ENCODE assay signal across 25 cellular contexts in genomic region chr20:34988176-34988540, GRCh38. TPM values are rescaled to one million over a fixed set of nuclear protein-coding genes. Genes with fewer than 3 reads are reported as not detected.
DNase-seq lines count a peak whose midpoint lies in the region; ATAC-seq, FAIRE-seq and TF ChIP-seq lines count a peak whose summit lies in the region.
"Had no signal": no experiment of that assay in that cellular context is flagged by ENCODE, and none has a peak within 500 bp of the region (broad histone marks: within the 10 kb centered on the region; RNA-seq: fewer than 3 reads in every experiment).

No MANE protein-coding gene starts in this region.

- H2BK120ac ChIP-seq in H1 (replicated peaks; ENCODE audit: low read depth, low read length) (no peak overlapping the region), mesenchymal stem cell (ENCODE audit: low read depth, low read length) (no peak overlapping the region)

- ATAC-seq in CD4-positive, CD25-positive, alpha-beta regulatory T cell (ENCODE audit: low read depth in 2 of 2), result no peak
- ATAC-seq in HG02884 (IDR thresholded peaks at IDR 0.05; ENCODE audit: unreplicated experiment), result no peak

- POLR2A ChIA-PET in H1 (lab: Charles Lee; ENCODE audit: partially characterized antibody), result interaction anchor here (0.9 to 1.6 kb wide), 9 partner anchors 9 to 136 kb away, joined by 3 to 4 read pairs (median 3); partner anchors contain the start of genes GSS and MYH7B

- no peak for DNase-seq in CD4-positive, CD25-positive, alpha-beta regulatory T cell
- DNase-seq in OCI-M1 (lab: John Stamatoyannopoulos, UW) (peak; percentile 9), H1 (ENCODE audit: low read depth in 1 of 2, low spot score in 2 of 2) (no peak), mesenchymal stem cell (no peak), A172 (ENCODE audit: low spot score) (no peak), dermis blood vessel endothelial cell (no peak), NCI-H1417 treated with DMSO at 0.1 percent for 48 hours (lab: John Stamatoyannopoulos, UW) (no peak)
- DNase-seq: ACHN; activated CD4-positive, alpha-beta T cell treated with anti-CD3 and anti-CD28 coated beads for 48 hours; activated naive CD4-positive, alpha-beta T cell treated with anti-CD3 and anti-CD28 coated beads, Interleukin-2, amount 50 U/mL, for 16 hours; activated T-cell treated with anti-CD3 and anti-CD28 coated beads, Interleukin-2, amount 50 U/mL, for 72 hours; aorta; cerebellar nuclear complex; effector memory CD4-positive, alpha-beta T cell; MG63; NCI-H1694; SHP77 had no signal

- peak overlapping the region; percentile 87 for H3K4ac ChIP-seq in H1 (replicated peaks; ENCODE audit: insufficient read length, low read depth, low read length)
- no peak overlapping the region for H3K4ac ChIP-seq in mesenchymal stem cell (ENCODE audit: low read depth in 1 of 2, low read length in 2 of 2)

- no peak overlapping the region for H3K14ac ChIP-seq in H1 (ENCODE audit: insufficient read length)
- H3K14ac ChIP-seq in mesenchymal stem cell (ENCODE audit: low read length in 2 of 2), result no peak overlapping the region

- H3K27ac ChIP-seq in CD4-positive, CD25-positive, alpha-beta regulatory T cell (ENCODE audit: insufficient read depth, low read length, poor library complexity, severe bottlenecking), result no peak overlapping the region
- H3K27ac ChIP-seq in H1 (ENCODE audit: low read depth, low read length) (no peak overlapping the region), mesenchymal stem cell (ENCODE audit: low read length, poor library complexity, severe bottlenecking) (no peak overlapping the region)
- H3K27ac ChIP-seq: BLaER1 treated with 17β-estradiol and CSF1 and Interleukin-3, amounts not matched to agents 10 nM and 100 nM; esophagus muscularis mucosa; suprapubic skin; vagina had no signal

- H3K9me3 ChIP-seq in CD4-positive, CD25-positive, alpha-beta regulatory T cell (ENCODE audit: control insufficient read depth in 2 of 2, low read length in 2 of 2), result no peaks in the 10 kb centered on the region
- no peaks in the 10 kb centered on the region for H3K9me3 ChIP-seq in H1 (ENCODE audit: insufficient read depth in 2 of 2, low read depth in 1 of 2, low read length in 1 of 2)
- no peaks in the 10 kb centered on the region for H3K9me3 ChIP-seq in mesenchymal stem cell (ENCODE audit: control insufficient read depth, low read length)
- H3K9me3 ChIP-seq: BLaER1 treated with 17β-estradiol and CSF1 and Interleukin-3, amounts not matched to agents 10 nM and 100 nM; esophagus muscularis mucosa; MG63; suprapubic skin; vagina had no signal

- H3K4me1 Mint-ChIP-seq in CD4-positive, CD25-positive, alpha-beta regulatory T cell, result peaks cover 0 to 6% (median 0%) of the 10 kb centered on the region in 4 donors

- H3K79me1 ChIP-seq in H1 (ENCODE audit: low read depth, low read length) (no peaks in the 10 kb centered on the region), mesenchymal stem cell (replicated peaks; ENCODE audit: low read length, poor library complexity, severe bottlenecking) (peaks cover 4% of the 10 kb centered on the region)

- H3K4me3 Mint-ChIP-seq in CD4-positive, CD25-positive, alpha-beta regulatory T cell, result no peak overlapping the region
- H3K4me3 Mint-ChIP-seq: activated T-cell treated with anti-CD3 and anti-CD28 coated beads, Interleukin-2, amount 50 U/mL, for 72 hours; mesothelial cell of epicardium; natural killer cell treated with Interleukin-12 subunit alpha and Interleukin-12 subunit beta and Interleukin-15 and Interleukin-18, amount 100 ng/mL, for 72 hours had no signal

- H3K4me1 ChIP-seq in CD4-positive, CD25-positive, alpha-beta regulatory T cell (ENCODE audit: control insufficient read depth, insufficient read depth, low read length, poor library complexity, severe bottlenecking), result no peaks in the 10 kb centered on the region
- peaks cover 0 to 24% (median 18%) of the 10 kb centered on the region in 4 experiments; a peak in 6 of 7 replicates for H3K4me1 ChIP-seq in H1 (replicated peaks in 1 of 4; ENCODE audit: control insufficient read depth in 3 of 4, insufficient read depth in 4 of 4, low read length in 3 of 4)
- H3K4me1 ChIP-seq in mesenchymal stem cell (ENCODE audit: control insufficient read depth, insufficient read depth, low read depth, low read length), result peaks cover 6% of the 10 kb centered on the region

- H2BK20ac ChIP-seq in H1 (ENCODE audit: low read length), result peak overlapping the region; percentile 3; the same call in 1 of the 2 replicates

- H4K91ac ChIP-seq in H1 (replicated peaks; ENCODE audit: insufficient read length, low read length) (peak overlapping the region; percentile 44), mesenchymal stem cell (ENCODE audit: low read length) (peak overlapping the region; percentile 34)

- H3K79me2 ChIP-seq in H1 (ENCODE audit: control insufficient read depth in 1 of 2, insufficient read depth in 2 of 2, low read length in 2 of 2), result no peaks in the 10 kb centered on the region

- peaks cover 7% of the 10 kb centered on the region for H3K27me3 Mint-ChIP-seq in CD4-positive, CD25-positive, alpha-beta regulatory T cell

- WGBS in H1 (ENCODE audit: extremely low coverage in 1 of 2, insufficient coverage in 1 of 2, insufficient read length in 1 of 2, insufficient replicate concordance in 2 of 2, low coverage in 1 of 2, low lambda C conversion rate in 2 of 2, missing lambda C conversion rate in 1 of 2), 2 experiments, result 93% methylated on average over 12 of the region's 12 CpGs; no CpG with 5 or more reads in 1 of the 2 experiments
- 93% methylated on average over 12 of the region's 12 CpGs for WGBS in mesenchymal stem cell

- 0 out of 2 replicates have a peak overlapping the region, but pooled peaks have one; percentile 56 for H2AK5ac ChIP-seq in H1 (ENCODE audit: low read depth, low read length)
- H2AK5ac ChIP-seq in mesenchymal stem cell (ENCODE audit: low read length, severe bottlenecking), result no peak overlapping the region

- TF ChIP-seq CTCF in H1 (IDR thresholded peaks at IDR 0.05; ENCODE audit: control extremely low read depth in 1 of 3, insufficient read depth in 1 of 3, low read depth in 1 of 3, low read length in 3 of 3), result no peak

- no peak overlapping the region for H4K5ac ChIP-seq in H1 (ENCODE audit: insufficient read length, low read depth, low read length)

- peak overlapping the region; percentile 55; the same call in 1 of the 2 replicates for H2BK12ac ChIP-seq in H1 (ENCODE audit: low read depth, low read length)
- no peak overlapping the region for H2BK12ac ChIP-seq in mesenchymal stem cell (ENCODE audit: low read length in 2 of 2)

- no peak for TF ChIP-seq RAD21 in H1 (IDR thresholded peaks at IDR 0.05 in 1 of 2, conservative IDR thresholded peaks at IDR 0.05 in 1 of 2; ENCODE audit: low read depth in 2 of 2, low read length in 2 of 2)

- H2BK15ac ChIP-seq in H1 (ENCODE audit: low read length) (peak overlapping the region; percentile 36; the same call in 1 of the 2 replicates), mesenchymal stem cell (ENCODE audit: low read depth, poor library complexity, severe bottlenecking) (no peak overlapping the region)

- H3K23ac ChIP-seq in H1 (ENCODE audit: insufficient read length) (no peak overlapping the region), mesenchymal stem cell (ENCODE audit: low read length in 2 of 2) (no peak overlapping the region)

- no peak for TF ChIP-seq POLR2A in H1 (IDR thresholded peaks at IDR 0.05; ENCODE audit: control extremely low read depth in 1 of 2, low read depth in 2 of 2, low read length in 2 of 2)

- no peak overlapping the region for H4K8ac ChIP-seq in H1 (ENCODE audit: extremely low read depth, insufficient read depth, low read length)
- no peak overlapping the region for H4K8ac ChIP-seq in mesenchymal stem cell (ENCODE audit: low read length)

- H4K20me1 ChIP-seq in H1 (replicated peaks in 1 of 2; ENCODE audit: control insufficient read depth in 1 of 2, insufficient read depth in 2 of 2, low read length in 2 of 2), result peaks cover 0 to 4% of the 10 kb centered on the region in 2 experiments

- H3K56ac ChIP-seq in H1 (replicated peaks; ENCODE audit: insufficient read length, low read depth, low read length), result no peak overlapping the region

- no peaks in the 10 kb centered on the region for H3K36me3 Mint-ChIP-seq in CD4-positive, CD25-positive, alpha-beta regulatory T cell
- H3K36me3 Mint-ChIP-seq: mesothelial cell of epicardium; natural killer cell treated with Interleukin-12 subunit alpha and Interleukin-12 subunit beta and Interleukin-15 and Interleukin-18, amount 100 ng/mL, for 72 hours had no signal

- H3K9ac ChIP-seq in H1 (replicated peaks in 1 of 4; ENCODE audit: extremely low read depth in 1 of 4, low read depth in 3 of 4, low read length in 3 of 4), result no peak overlapping the region
- no peak overlapping the region for H3K9ac ChIP-seq in mesenchymal stem cell (ENCODE audit: low read length)
- H3K9ac ChIP-seq: BLaER1 treated with 17β-estradiol and CSF1 and Interleukin-3, amounts not matched to agents 10 nM and 100 nM had no signal

- peak overlapping the region in 2 of 3 donors; percentile 16 to 26 for H3K27ac Mint-ChIP-seq in CD4-positive, CD25-positive, alpha-beta regulatory T cell
- H3K27ac Mint-ChIP-seq: activated T-cell treated with anti-CD3 and anti-CD28 coated beads, Interleukin-2, amount 50 U/mL, for 72 hours; mesothelial cell of epicardium; natural killer cell treated with Interleukin-12 subunit alpha and Interleukin-12 subunit beta and Interleukin-15 and Interleukin-18, amount 100 ng/mL, for 72 hours had no signal

- FAIRE-seq in H1 (lab: Jason Lieb, UNC), result no peak
- FAIRE-seq: H54 had no signal

- H2AFZ ChIP-seq in H1 (ENCODE audit: low read length) (no peak overlapping the region), mesenchymal stem cell (ENCODE audit: low read depth, low read length) (no peak overlapping the region)

- peaks cover 4% of the 10 kb centered on the region; the same call in 1 of the 2 replicates for H3K23me2 ChIP-seq in H1 (ENCODE audit: low read depth, low read length)

- H3K27me3 ChIP-seq in CD4-positive, CD25-positive, alpha-beta regulatory T cell (ENCODE audit: control insufficient read depth, insufficient read depth, low read length), result no peaks in the 10 kb centered on the region
- peaks cover 0 to 8% (median 5%) of the 10 kb centered on the region in 4 experiments; a peak in 3 of 7 replicates for H3K27me3 ChIP-seq in H1 (replicated peaks in 1 of 4; ENCODE audit: control insufficient read depth in 3 of 4, extremely low read depth in 1 of 4, insufficient read depth in 3 of 4, low read length in 3 of 4)
- H3K27me3 ChIP-seq in mesenchymal stem cell (ENCODE audit: control insufficient read depth in 1 of 2, insufficient read depth in 1 of 2, low read length in 2 of 2), result peaks cover 31 to 51% of the 10 kb centered on the region in 2 experiments
- H3K27me3 ChIP-seq: BLaER1 treated with 17β-estradiol and CSF1 and Interleukin-3, amounts not matched to agents 10 nM and 100 nM; MG63; vagina had no signal

- CTCF ChIA-PET in H1 (lab: Charles Lee; ENCODE audit: partially characterized antibody), result interaction anchor here (1.3 to 1.7 kb wide), 2 partner anchors 11 to 116 kb away, joined by 3 to 5 read pairs; partner anchors contain the start of gene GGT7

- H2BK5ac ChIP-seq in H1 (ENCODE audit: low read depth, low read length) (no peak overlapping the region), mesenchymal stem cell (ENCODE audit: low read depth, low read length, poor library complexity, severe bottlenecking) (no peak overlapping the region)

- no peak overlapping the region for H3K4me2 ChIP-seq in H1 (ENCODE audit: insufficient read depth in 1 of 2, low read depth in 2 of 2, low read length in 2 of 2)
- H3K4me2 ChIP-seq in mesenchymal stem cell (ENCODE audit: low read length, poor library complexity, severe bottlenecking), result no peak overlapping the region
- H3K4me2 ChIP-seq: BLaER1 treated with 17β-estradiol and CSF1 and Interleukin-3, amounts not matched to agents 10 nM and 100 nM had no signal

- H3K4me3 ChIP-seq in CD4-positive, CD25-positive, alpha-beta regulatory T cell (ENCODE audit: low read depth, low read length), result no peak overlapping the region
- H3K4me3 ChIP-seq in H1 (ENCODE audit: extremely low read depth in 1 of 4, insufficient read depth in 2 of 4, low read depth in 3 of 4, low read length in 4 of 4) (no peak overlapping the region), mesenchymal stem cell (ENCODE audit: insufficient read depth in 1 of 2, low read depth in 1 of 2, low read length in 2 of 2) (no peak overlapping the region)
- H3K4me3 ChIP-seq: BLaER1 treated with 17β-estradiol and CSF1 and Interleukin-3, amounts not matched to agents 10 nM and 100 nM; esophagus muscularis mucosa; MG63; suprapubic skin; vagina had no signal

- no peak for TF ChIP-seq EP300 in H1 (IDR thresholded peaks at IDR 0.05; ENCODE audit: borderline replicate concordance in 1 of 2, low read depth in 2 of 2, low read length in 2 of 2)

- H3K9me3 Mint-ChIP-seq in CD4-positive, CD25-positive, alpha-beta regulatory T cell, result no peaks in the 10 kb centered on the region
- H3K9me3 Mint-ChIP-seq: activated T-cell treated with anti-CD3 and anti-CD28 coated beads, Interleukin-2, amount 50 U/mL, for 72 hours; mesothelial cell of epicardium; natural killer cell treated with Interleukin-12 subunit alpha and Interleukin-12 subunit beta and Interleukin-15 and Interleukin-18, amount 100 ng/mL, for 72 hours had no signal

- H3K36me3 ChIP-seq in CD4-positive, CD25-positive, alpha-beta regulatory T cell (ENCODE audit: control insufficient read depth, insufficient read depth, low read length), result peaks cover 2% of the 10 kb centered on the region
- H3K36me3 ChIP-seq in H1 (ENCODE audit: control insufficient read depth in 2 of 4, insufficient read depth in 4 of 4, low read length in 3 of 4) (no peaks in the 10 kb centered on the region), mesenchymal stem cell (ENCODE audit: control insufficient read depth in 1 of 2, insufficient read depth in 2 of 2, low read depth in 1 of 2, low read length in 2 of 2) (peaks cover 9 to 11% of the 10 kb centered on the region in 2 experiments)
- H3K36me3 ChIP-seq: vagina had no signal

- no peak overlapping the region for H3K18ac ChIP-seq in H1 (ENCODE audit: extremely low read depth, low read length)
- no peak overlapping the region for H3K18ac ChIP-seq in mesenchymal stem cell (ENCODE audit: low read depth in 1 of 2, low read length in 2 of 2)

RNA-seq across cellular contexts. Expression of gene MYH7B, which starts 32.5 kb away (rescaled TPM):
- 0.20 TPM for total RNA-seq in CD4-positive, CD25-positive, alpha-beta regulatory T cell
- under 1 TPM in 1 of 4 donors, not detected in 3; 0.35 TPM for polyA plus RNA-seq in CD4-positive, CD25-positive, alpha-beta regulatory T cell
- 0.30 and 0.69 TPM in 2 replicates for total RNA-seq in H1 (2021; fragmentation: NEBNext Ultra II Directional; extraction: Animal tissue kit (Norgen Biotek cat#: 25700))
- polyA plus RNA-seq in H1 (2011; rRNA removed), result 0.15 and 0.25 TPM in 2 replicates
- polyA plus RNA-seq in H1 (2011; cell fraction: cytosol; rRNA removed), result 0.25 TPM
- 1.9 TPM for polyA plus RNA-seq in H1 (2011; cell fraction: nucleus; rRNA removed)
- polyA plus RNA-seq in H1 (2012, experiment 1 of 2), result 0.10 to 1.1 TPM (median 0.71 TPM) in 4 replicates
- 0.03 TPM for polyA plus RNA-seq in H1 (2012, experiment 2 of 2)
- polyA plus RNA-seq in H1 (2013, experiment 1 of 2), result 0.20 TPM
- 0.24 TPM for polyA plus RNA-seq in H1 (2013, experiment 2 of 2)
- 0.10 and 0.32 TPM in 2 replicates for polyA minus RNA-seq in H1 (2011; rRNA and poly(A)+ RNA removed)
- not detected for polyA minus RNA-seq in H1 (2011; cell fraction: cytosol; rRNA and poly(A)+ RNA removed)
- 0.60 TPM for polyA minus RNA-seq in H1 (2011; cell fraction: nucleus; rRNA and poly(A)+ RNA removed)
- polyA plus RNA-seq in mesenchymal stem cell (2013, experiment 1 of 2), result 0.10 TPM
- 0.08 TPM for polyA plus RNA-seq in mesenchymal stem cell (2013, experiment 2 of 2)
- not detected in 2 replicates for total RNA-seq in A172 (2014; rRNA removed; shearing (Covaris generic))
- under 0.01 and 0.17 TPM in 2 replicates for total RNA-seq in dermis blood vessel endothelial cell

RNA-seq across cellular contexts. Expression of gene GSS, which starts 32.6 kb away (rescaled TPM):
- total RNA-seq in CD4-positive, CD25-positive, alpha-beta regulatory T cell, result 26.0 TPM
- polyA plus RNA-seq in CD4-positive, CD25-positive, alpha-beta regulatory T cell, result 10 to 100 TPM; 29.8 to 33.0 (median 31.4) TPM
- total RNA-seq in H1 (2021; fragmentation: NEBNext Ultra II Directional; extraction: Animal tissue kit (Norgen Biotek cat#: 25700)), result 29.4 and 34.6 TPM in 2 replicates
- polyA plus RNA-seq in H1 (2011; rRNA removed), result 43.2 and 46.4 TPM in 2 replicates
- polyA plus RNA-seq in H1 (2011; cell fraction: cytosol; rRNA removed), result 57.0 TPM
- polyA plus RNA-seq in H1 (2011; cell fraction: nucleus; rRNA removed), result 110 TPM
- 32.9 to 43.7 TPM (median 40.4 TPM) in 4 replicates for polyA plus RNA-seq in H1 (2012, experiment 1 of 2)
- polyA plus RNA-seq in H1 (2012, experiment 2 of 2), result 41.7 TPM
- polyA plus RNA-seq in H1 (2013, experiment 1 of 2), result 28.0 TPM
- polyA plus RNA-seq in H1 (2013, experiment 2 of 2), result 24.7 TPM
- 47.2 and 47.6 TPM in 2 replicates for polyA minus RNA-seq in H1 (2011; rRNA and poly(A)+ RNA removed)
- polyA minus RNA-seq in H1 (2011; cell fraction: cytosol; rRNA and poly(A)+ RNA removed), result 15.7 TPM
- 35.8 TPM for polyA minus RNA-seq in H1 (2011; cell fraction: nucleus; rRNA and poly(A)+ RNA removed)
- polyA plus RNA-seq in mesenchymal stem cell (2013, experiment 1 of 2), result 40.8 TPM
- polyA plus RNA-seq in mesenchymal stem cell (2013, experiment 2 of 2), result 38.6 TPM
- 150 and 151 TPM in 2 replicates for total RNA-seq in A172 (2014; rRNA removed; shearing (Covaris generic))
- total RNA-seq in dermis blood vessel endothelial cell, result 73.7 and 88.7 TPM in 2 replicates
